ENCODE assay signal across 1 cellular context in the genomic region with DNA sequence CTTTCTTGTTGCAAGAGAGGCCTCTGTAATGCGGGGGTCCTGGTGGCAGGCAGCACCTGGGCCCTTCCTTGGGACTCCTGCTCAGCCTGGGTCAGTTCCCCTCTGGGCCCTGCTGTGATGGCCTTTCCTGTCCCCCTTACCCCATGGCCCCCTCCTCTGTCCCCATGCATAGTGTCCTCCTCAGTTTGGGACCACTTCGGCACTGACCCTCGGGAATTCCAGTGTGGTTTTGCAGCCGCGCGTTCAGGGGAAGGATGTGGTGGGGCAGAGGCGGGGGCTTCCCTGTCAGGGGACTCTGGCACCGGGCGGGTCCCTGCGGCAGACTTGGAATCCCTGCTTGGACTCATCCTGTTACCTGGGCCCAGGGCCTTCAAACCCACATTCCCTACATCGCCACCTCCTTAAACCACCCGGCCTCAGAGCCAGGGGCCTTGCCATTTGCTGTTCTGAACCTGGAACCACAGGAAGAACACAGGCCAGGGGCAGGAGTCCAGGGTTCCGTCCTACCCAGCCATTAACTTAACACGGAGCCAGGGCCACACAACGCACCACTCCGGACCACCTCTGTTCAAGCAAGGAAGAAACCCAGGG.
TF ChIP-seq lines count a peak whose summit lies in the region.

No MANE protein-coding gene starts in this region.

TF ChIP-seq in SK-N-SH, 30 proteins besides CTCF, POLR2A, EP300 and RAD21:
- TF ChIP-seq ELF1 (IDR thresholded peaks at IDR 0.05): no peak
- TF ChIP-seq RFX5 (IDR thresholded peaks at IDR 0.05; ENCODE audit: low read length): no peak
- TF ChIP-seq, protein P1, sequence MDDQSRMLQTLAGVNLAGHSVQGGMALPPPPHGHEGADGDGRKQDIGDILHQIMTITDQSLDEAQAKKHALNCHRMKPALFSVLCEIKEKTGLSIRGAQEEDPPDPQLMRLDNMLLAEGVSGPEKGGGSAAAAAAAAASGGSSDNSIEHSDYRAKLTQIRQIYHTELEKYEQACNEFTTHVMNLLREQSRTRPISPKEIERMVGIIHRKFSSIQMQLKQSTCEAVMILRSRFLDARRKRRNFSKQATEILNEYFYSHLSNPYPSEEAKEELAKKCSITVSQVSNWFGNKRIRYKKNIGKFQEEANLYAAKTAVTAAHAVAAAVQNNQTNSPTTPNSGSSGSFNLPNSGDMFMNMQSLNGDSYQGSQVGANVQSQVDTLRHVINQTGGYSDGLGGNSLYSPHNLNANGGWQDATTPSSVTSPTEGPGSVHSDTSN (IDR thresholded peaks at IDR 0.05): no peak
- no peak for TF ChIP-seq SMC3 (IDR thresholded peaks at IDR 0.05; ENCODE audit: low read depth, low read length)
- no peak for TF ChIP-seq CHD2 (IDR thresholded peaks at IDR 0.05; ENCODE audit: low read length, partially characterized antibody)
- no peak for TF ChIP-seq JUND (IDR thresholded peaks at IDR 0.05)
- TF ChIP-seq, protein P2, sequence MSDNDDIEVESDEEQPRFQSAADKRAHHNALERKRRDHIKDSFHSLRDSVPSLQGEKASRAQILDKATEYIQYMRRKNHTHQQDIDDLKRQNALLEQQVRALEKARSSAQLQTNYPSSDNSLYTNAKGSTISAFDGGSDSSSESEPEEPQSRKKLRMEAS (IDR thresholded peaks at IDR 0.05; ENCODE audit: low read depth): no peak
- TF ChIP-seq, protein P3, sequence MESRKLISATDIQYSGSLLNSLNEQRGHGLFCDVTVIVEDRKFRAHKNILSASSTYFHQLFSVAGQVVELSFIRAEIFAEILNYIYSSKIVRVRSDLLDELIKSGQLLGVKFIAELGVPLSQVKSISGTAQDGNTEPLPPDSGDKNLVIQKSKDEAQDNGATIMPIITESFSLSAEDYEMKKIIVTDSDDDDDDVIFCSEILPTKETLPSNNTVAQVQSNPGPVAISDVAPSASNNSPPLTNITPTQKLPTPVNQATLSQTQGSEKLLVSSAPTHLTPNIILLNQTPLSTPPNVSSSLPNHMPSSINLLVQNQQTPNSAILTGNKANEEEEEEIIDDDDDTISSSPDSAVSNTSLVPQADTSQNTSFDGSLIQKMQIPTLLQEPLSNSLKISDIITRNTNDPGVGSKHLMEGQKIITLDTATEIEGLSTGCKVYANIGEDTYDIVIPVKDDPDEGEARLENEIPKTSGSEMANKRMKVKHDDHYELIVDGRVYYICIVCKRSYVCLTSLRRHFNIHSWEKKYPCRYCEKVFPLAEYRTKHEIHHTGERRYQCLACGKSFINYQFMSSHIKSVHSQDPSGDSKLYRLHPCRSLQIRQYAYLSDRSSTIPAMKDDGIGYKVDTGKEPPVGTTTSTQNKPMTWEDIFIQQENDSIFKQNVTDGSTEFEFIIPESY (IDR thresholded peaks at IDR 0.05; ENCODE audit: borderline replicate concordance, low read depth): no peak
- TF ChIP-seq SIN3A (IDR thresholded peaks at IDR 0.05; ENCODE audit: borderline replicate concordance, low read depth, low read length): no peak
- TF ChIP-seq GATA2 (CRISPR knock-in tag; IDR thresholded peaks at IDR 0.05): no peak
- TF ChIP-seq NRF1 (IDR thresholded peaks at IDR 0.05; ENCODE audit: low read depth, low read length): no peak
- TF ChIP-seq MXI1 (IDR thresholded peaks at IDR 0.05; ENCODE audit: low read depth, low read length): no peak
- TF ChIP-seq TAF1 (IDR thresholded peaks at IDR 0.05; ENCODE audit: borderline replicate concordance, low read depth, low read length): no peak
- TF ChIP-seq, protein P4, sequence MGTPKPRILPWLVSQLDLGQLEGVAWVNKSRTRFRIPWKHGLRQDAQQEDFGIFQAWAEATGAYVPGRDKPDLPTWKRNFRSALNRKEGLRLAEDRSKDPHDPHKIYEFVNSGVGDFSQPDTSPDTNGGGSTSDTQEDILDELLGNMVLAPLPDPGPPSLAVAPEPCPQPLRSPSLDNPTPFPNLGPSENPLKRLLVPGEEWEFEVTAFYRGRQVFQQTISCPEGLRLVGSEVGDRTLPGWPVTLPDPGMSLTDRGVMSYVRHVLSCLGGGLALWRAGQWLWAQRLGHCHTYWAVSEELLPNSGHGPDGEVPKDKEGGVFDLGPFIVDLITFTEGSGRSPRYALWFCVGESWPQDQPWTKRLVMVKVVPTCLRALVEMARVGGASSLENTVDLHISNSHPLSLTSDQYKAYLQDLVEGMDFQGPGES (IDR thresholded peaks at IDR 0.05; ENCODE audit: low read depth, low read length): no peak
- no peak for TF ChIP-seq FOXJ3 (CRISPR knock-in tag; IDR thresholded peaks at IDR 0.05)
- TF ChIP-seq, protein P5, sequence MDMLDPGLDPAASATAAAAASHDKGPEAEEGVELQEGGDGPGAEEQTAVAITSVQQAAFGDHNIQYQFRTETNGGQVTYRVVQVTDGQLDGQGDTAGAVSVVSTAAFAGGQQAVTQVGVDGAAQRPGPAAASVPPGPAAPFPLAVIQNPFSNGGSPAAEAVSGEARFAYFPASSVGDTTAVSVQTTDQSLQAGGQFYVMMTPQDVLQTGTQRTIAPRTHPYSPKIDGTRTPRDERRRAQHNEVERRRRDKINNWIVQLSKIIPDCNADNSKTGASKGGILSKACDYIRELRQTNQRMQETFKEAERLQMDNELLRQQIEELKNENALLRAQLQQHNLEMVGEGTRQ (IDR thresholded peaks at IDR 0.05; ENCODE audit: borderline replicate concordance, low read depth, low read length): no peak
- TF ChIP-seq, protein P6, sequence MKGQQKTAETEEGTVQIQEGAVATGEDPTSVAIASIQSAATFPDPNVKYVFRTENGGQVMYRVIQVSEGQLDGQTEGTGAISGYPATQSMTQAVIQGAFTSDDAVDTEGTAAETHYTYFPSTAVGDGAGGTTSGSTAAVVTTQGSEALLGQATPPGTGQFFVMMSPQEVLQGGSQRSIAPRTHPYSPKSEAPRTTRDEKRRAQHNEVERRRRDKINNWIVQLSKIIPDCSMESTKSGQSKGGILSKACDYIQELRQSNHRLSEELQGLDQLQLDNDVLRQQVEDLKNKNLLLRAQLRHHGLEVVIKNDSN (IDR thresholded peaks at IDR 0.05; ENCODE audit: borderline replicate concordance, low read depth): no peak
- no peak for TF ChIP-seq TEAD4 (IDR thresholded peaks at IDR 0.05; ENCODE audit: borderline replicate concordance, insufficient read depth)
- TF ChIP-seq FOSL2 (IDR thresholded peaks at IDR 0.05; ENCODE audit: borderline replicate concordance, low read depth): no peak
- TF ChIP-seq TCF12 (IDR thresholded peaks at IDR 0.05): no peak
